Comparison of ENCODE assay signal across 29 cellular contexts in the genomic region with DNA sequence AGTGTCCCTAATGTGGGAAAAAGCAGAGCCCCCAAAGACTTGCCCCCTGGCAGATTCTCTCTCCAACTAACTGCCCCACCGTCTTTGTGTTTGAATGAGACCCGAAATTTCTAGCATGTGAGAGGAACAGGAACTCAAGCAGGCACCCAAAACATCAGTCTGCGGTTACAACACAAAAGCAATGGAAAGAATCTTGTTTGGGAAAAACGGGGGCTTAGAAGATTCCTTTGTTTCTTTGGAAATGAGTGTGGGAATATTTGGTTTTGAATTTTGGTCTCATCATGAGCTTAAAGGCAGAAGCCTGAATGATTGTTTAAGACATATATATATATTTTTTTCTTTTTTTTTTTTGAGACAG.
"Had no signal": no experiment of that assay in that cellular context is flagged by ENCODE, and none has a peak within 500 bp of the region (broad histone marks: within the 10 kb centered on the region; RNA-seq: fewer than 3 reads in every experiment).

No MANE protein-coding gene starts in this region.

- DNase-seq: activated CD4-positive, alpha-beta T cell treated with anti-CD3 and anti-CD28 coated beads for 4 hours; activated CD4-positive, alpha-beta T cell treated with anti-CD3 and anti-CD28 coated beads, Interleukin-2, amount 50 U/mL, for 4 hours; activated naive CD4-positive, alpha-beta T cell; activated T-cell treated with anti-CD3 and anti-CD28 coated beads for 4 hours; activated T-cell treated with anti-CD3 and anti-CD28 coated beads, Interleukin-2, amount 50 U/mL, for 72 hours; anterior cingulate cortex; cortex of kidney; glutamatergic neuron; left cardiac atrium; left ventricle myocardium superior; naive thymus-derived CD4-positive, alpha-beta T cell; nucleus accumbens; retina; sigmoid colon; stimulated activated CD4-positive, alpha-beta T cell treated with anti-CD3 and anti-CD28 coated beads, Interleukin-1b, Interleukin-23, amount 100 ng/mL, for 48 hours; stimulated activated CD4-positive, alpha-beta T cell treated with anti-CD3 and anti-CD28 coated beads, Interleukin-4, amount 100 ng/mL, for 4 hours; stimulated activated CD8-positive, alpha-beta memory T cell treated with anti-CD3 and anti-CD28 coated beads, Interleukin-4, amount 100 ng/mL, for 48 hours; stomach; T-helper 1 cell had no signal

- H3K27me3 ChIP-seq: cardiac muscle cell, pancreas, sigmoid colon, stomach, tibial nerve had no signal

- H3K27ac Mint-ChIP-seq: activated naive CD4-positive, alpha-beta T cell treated with anti-CD3 and anti-CD28 coated beads, Interleukin-2, amount 50 U/mL, for 72 hours; activated T-cell treated with anti-CD3 and anti-CD28 coated beads, Interleukin-2, amount 50 U/mL, for 72 hours; stimulated activated memory B cell treated with anti-CD40 and anti-IgM and Interleukin-4, amounts not matched to agents 10 μg/mL and 1 μg/mL and 100 μg/mL, for 72 hours; T-helper 2 cell treated with Interferon-gamma antibody and Interleukin-4, amounts not matched to agents 5 μg/mL and 100 μg/mL, for 36 hours had no signal

- H3K4me3 ChIP-seq: cardiac muscle cell, pancreas, prostate gland, sigmoid colon, smooth muscle cell, stomach, tibial nerve had no signal

- H3K36me3 Mint-ChIP-seq: activated naive CD4-positive, alpha-beta T cell treated with anti-CD3 and anti-CD28 coated beads, Interleukin-2, amount 50 U/mL, for 72 hours; naive thymus-derived CD4-positive, alpha-beta T cell; stimulated activated memory B cell treated with anti-CD40 and anti-IgM and Interleukin-4, amounts not matched to agents 10 μg/mL and 1 μg/mL and 100 μg/mL, for 72 hours had no signal

- H3K4me1 ChIP-seq: pancreas, prostate gland had no signal

- H3K9me3 ChIP-seq: pancreas, prostate gland, sigmoid colon, stomach had no signal

- ATAC-seq: activated naive CD4-positive, alpha-beta T cell treated with anti-CD3 and anti-CD28 coated beads, Interleukin-2, amount 50 U/mL, for 72 hours; activated T-cell treated with anti-CD3 and anti-CD28 coated beads, Interleukin-2, amount 50 U/mL, for 72 hours; left cardiac atrium; left ventricle myocardium superior; naive thymus-derived CD4-positive, alpha-beta T cell; pancreas; stimulated activated memory B cell treated with anti-CD40 and anti-IgM and Interleukin-4, amounts not matched to agents 10 μg/mL and 1 μg/mL and 100 μg/mL, for 72 hours had no signal

- H3K4me1 Mint-ChIP-seq: stimulated activated memory B cell treated with anti-CD40 and anti-IgM and Interleukin-4, amounts not matched to agents 10 μg/mL and 1 μg/mL and 100 μg/mL, for 72 hours had no signal

- H3K9me3 Mint-ChIP-seq: activated naive CD4-positive, alpha-beta T cell treated with anti-CD3 and anti-CD28 coated beads, Interleukin-2, amount 50 U/mL, for 72 hours; activated T-cell treated with anti-CD3 and anti-CD28 coated beads, Interleukin-2, amount 50 U/mL, for 72 hours; neural crest cell; T-helper 2 cell treated with Interferon-gamma antibody and Interleukin-4, amounts not matched to agents 5 μg/mL and 100 μg/mL, for 36 hours had no signal

- H3K27ac ChIP-seq: cardiac muscle cell, pancreas, prostate gland, sigmoid colon, stomach, tibial nerve, VCaP had no signal

- H3K27me3 Mint-ChIP-seq: naive thymus-derived CD4-positive, alpha-beta T cell; stimulated activated memory B cell treated with anti-CD40 and anti-IgM and Interleukin-4, amounts not matched to agents 10 μg/mL and 1 μg/mL and 100 μg/mL, for 72 hours had no signal

- H3K36me3 ChIP-seq: cardiac muscle cell, pancreas, prostate gland had no signal

- H3K4me3 Mint-ChIP-seq: activated T-cell treated with anti-CD3 and anti-CD28 coated beads, Interleukin-2, amount 50 U/mL, for 72 hours; naive thymus-derived CD4-positive, alpha-beta T cell; neural crest cell; stimulated activated memory B cell treated with anti-CD40 and anti-IgM and Interleukin-4, amounts not matched to agents 10 μg/mL and 1 μg/mL and 100 μg/mL, for 72 hours; T-helper 2 cell treated with Interferon-gamma antibody and Interleukin-4, amounts not matched to agents 5 μg/mL and 100 μg/mL, for 36 hours had no signal
